In the genomic region with DNA sequence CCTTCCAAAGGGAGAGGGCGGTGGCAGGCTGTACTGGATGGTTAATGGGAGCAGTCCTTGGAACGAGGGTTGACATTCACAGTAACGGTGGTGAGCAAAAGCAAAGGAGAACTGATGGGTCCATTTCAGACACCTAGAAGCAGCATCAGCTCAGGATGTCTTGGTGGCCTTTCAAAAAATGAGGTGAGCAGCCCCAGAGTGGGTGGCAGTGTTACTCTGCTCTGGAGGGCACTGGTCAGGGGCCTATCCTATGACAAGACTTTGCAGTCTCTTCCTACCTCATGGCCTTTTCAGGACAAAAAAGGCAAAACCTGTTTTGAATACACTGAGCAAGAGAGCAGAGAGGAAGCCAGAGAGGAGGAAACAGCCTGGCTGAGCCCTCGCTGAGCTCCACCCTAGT, we compare ENCODE assay signal across 15 cellular contexts. TPM values are rescaled to one million over a fixed set of nuclear protein-coding genes. Genes with fewer than 3 reads are reported as not detected.
A peak's percentile ranks its signal among the peaks of the same experiment; 100 is the strongest.
DNase-seq lines count a peak whose midpoint lies in the region; ATAC-seq and TF ChIP-seq lines count a peak whose summit lies in the region.
"Had no signal": no experiment of that assay in that cellular context is flagged by ENCODE, and none has a peak within 500 bp of the region (broad histone marks: within the 10 kb centered on the region; RNA-seq: fewer than 3 reads in every experiment).

No MANE protein-coding gene starts in this region.

- H3K4me1 Mint-ChIP-seq in memory B cell, result peaks cover 13% of the 10 kb centered on the region
- H3K4me1 Mint-ChIP-seq: CD14-positive monocyte had no signal

- H3K4me3 Mint-ChIP-seq in memory B cell, result no peak overlapping the region
- H3K4me3 Mint-ChIP-seq: CD14-positive monocyte; CD8-positive, alpha-beta T cell; HFFc6 had no signal

- peaks cover 2% of the 10 kb centered on the region for H3K9me3 Mint-ChIP-seq in memory B cell
- H3K9me3 Mint-ChIP-seq: CD14-positive monocyte; CD8-positive, alpha-beta T cell; HFFc6 had no signal

- H3K27me3 Mint-ChIP-seq in memory B cell, result no peaks in the 10 kb centered on the region

- TF ChIP-seq CTCF in coronary artery (IDR thresholded peaks at IDR 0.05), result no peak

- no peak overlapping the region for H3K27ac ChIP-seq in coronary artery
- H3K27ac ChIP-seq: 22Rv1 had no signal

- H3K4me3 ChIP-seq in coronary artery, result no peak overlapping the region

- DNase-seq in activated CD8-positive, alpha-beta memory T cell treated with anti-CD3 and anti-CD28 coated beads for 24 hours, result peak; percentile 13
- no peak for DNase-seq in activated CD8-positive, alpha-beta memory T cell treated with anti-CD3 and anti-CD28 coated beads, Interleukin-2, amount 50 U/mL, for 48 hours
- peak; percentile 43 for DNase-seq in coronary artery (ENCODE audit: low spot score)
- no peak for DNase-seq in memory B cell (ENCODE audit: low spot score in 2 of 2)
- peak; percentile 15 for DNase-seq in ureter (ENCODE audit: low spot score)
- no peak for DNase-seq in D341Med (ENCODE audit: low spot score)
- no peak for DNase-seq in NCI-H1105 (lab: John Stamatoyannopoulos, UW)
- DNase-seq: CD8-positive, alpha-beta T cell; COR-L47; GF-D8; HCEC 1CT; HFFc6 had no signal

- H3K27ac Mint-ChIP-seq in memory B cell, result no peak overlapping the region
- H3K27ac Mint-ChIP-seq: CD14-positive monocyte; CD8-positive, alpha-beta T cell; HFFc6 had no signal

- peaks cover 23% of the 10 kb centered on the region for H3K36me3 Mint-ChIP-seq in memory B cell
- H3K36me3 Mint-ChIP-seq: CD14-positive monocyte; CD8-positive, alpha-beta T cell had no signal

- ATAC-seq in memory B cell (ENCODE audit: low read depth), result peak; percentile 31
- no peak for ATAC-seq in HG03520 (IDR thresholded peaks at IDR 0.05; ENCODE audit: unreplicated experiment)
- ATAC-seq: CD8-positive, alpha-beta T cell had no signal

RNA-seq across cellular contexts. Expression of a gene that starts 23.5 kb away (rescaled TPM):
- total RNA-seq in ureter, result 0.62 TPM

RNA-seq across cellular contexts. Expression of a gene that starts 40.1 kb away (rescaled TPM):
- 12.7 TPM for total RNA-seq in ureter

RNA-seq across cellular contexts. Expression of a gene that starts 55.6 kb away (rescaled TPM):
- total RNA-seq in ureter, result 7.0 TPM
- total RNA-seq: CD8-positive, alpha-beta T cell had no signal

Comparison
In these comparisons a context has a peak if more than half of its experiments do, and no peak if none do; other contexts are left out.
1. DNase-seq: peak in activated CD8-positive, alpha-beta memory T cell treated with anti-CD3 and anti-CD28 coated beads for 24 hours (single experiment), coronary artery (single experiment) and ureter (single experiment); none in activated CD8-positive, alpha-beta memory T cell treated with anti-CD3 and anti-CD28 coated beads, Interleukin-2, amount 50 U/mL, for 48 hours (single experiment), memory B cell (0 of 2), D341Med (single experiment) and NCI-H1105 (single experiment).